20 cellular contexts compared by ENCODE assay signal in genomic region chr2:18238231-18238630, GRCh38.
DNase-seq lines count a peak whose midpoint lies in the region; ATAC-seq and TF ChIP-seq lines count a peak whose summit lies in the region.
"Had no signal": no experiment of that assay in that cellular context is flagged by ENCODE, and none has a peak within 500 bp of the region (broad histone marks: within the 10 kb centered on the region; RNA-seq: fewer than 3 reads in every experiment).

No MANE protein-coding gene starts in this region.

- no peak overlapping the region for H3K56ac ChIP-seq in H9 (ENCODE audit: insufficient read length, low read depth, low read length)

- no peak overlapping the region for H2BK12ac ChIP-seq in H9 (ENCODE audit: insufficient read length, low read depth, low read length)

- H2AK5ac ChIP-seq in H9 (ENCODE audit: insufficient read length, low read length) = no peak overlapping the region

- no peaks in the 10 kb centered on the region for H3K79me1 ChIP-seq in H9 (ENCODE audit: insufficient read depth, low read depth, low read length, poor library complexity, severe bottlenecking)

- no peak overlapping the region for H3K4me3 Mint-ChIP-seq in H9
- H3K4me3 Mint-ChIP-seq: CD4-positive, alpha-beta T cell; GM23338; HFFc6 had no signal

- peaks cover 0 to 3% of the 10 kb centered on the region in 2 experiments; a peak in 1 of 4 replicates for H3K4me1 Mint-ChIP-seq in H9
- H3K4me1 Mint-ChIP-seq: GM23338 had no signal

- no peak overlapping the region for H2BK20ac ChIP-seq in H9 (ENCODE audit: low read depth, low read length, poor library complexity, severe bottlenecking)

- no peaks in the 10 kb centered on the region for H3K9me3 Mint-ChIP-seq in H9
- H3K9me3 Mint-ChIP-seq: CD4-positive, alpha-beta T cell; GM23338; HFFc6 had no signal

- H3K27me3 ChIP-seq in H9 (ENCODE audit: insufficient read depth, low read length) = no peaks in the 10 kb centered on the region

- no peak overlapping the region for H3K27ac Mint-ChIP-seq in H9
- H3K27ac Mint-ChIP-seq: CD4-positive, alpha-beta T cell; GM23338; HFFc6 had no signal

- no peak overlapping the region for H3K23ac ChIP-seq in H9 (ENCODE audit: insufficient read length, low read depth, low read length)

- H3K23me2 ChIP-seq in H9 (ENCODE audit: insufficient read length, low read depth, low read length, poor library complexity, severe bottlenecking) = no peaks in the 10 kb centered on the region

- no peaks in the 10 kb centered on the region for H3K4me1 ChIP-seq in H9 (ENCODE audit: insufficient read depth, low read length)

- no peak overlapping the region for H2BK5ac ChIP-seq in H9 (ENCODE audit: insufficient read length, low read length)

- no peak overlapping the region for H3K9ac ChIP-seq in H9 (ENCODE audit: extremely low read depth, insufficient read length, low read length)

- H3K36me3 Mint-ChIP-seq in H9 (ENCODE audit: insufficient read depth in 1 of 3, low read depth in 3 of 3) = no peaks in the 10 kb centered on the region

- no peak overlapping the region for H3K4me2 ChIP-seq in H9 (ENCODE audit: insufficient read depth, insufficient read length, low read length)
- H3K4me2 ChIP-seq: GM23338 had no signal

- no peak overlapping the region for H3K4ac ChIP-seq in H9 (ENCODE audit: low read depth, low read length)

- WGBS in H9 (ENCODE audit: extremely low coverage, insufficient read length, low lambda C conversion rate) = no CpG with 5 or more reads among the region's 5 CpGs

- H3K9me3 ChIP-seq in H9 (ENCODE audit: control insufficient read depth, low read depth, low read length) = no peaks in the 10 kb centered on the region
- H3K9me3 ChIP-seq: Caco-2 had no signal

- H2AFZ ChIP-seq in H9 (ENCODE audit: low read length) = peak overlapping the region; percentile 22
- H2AFZ ChIP-seq: GM23338 had no signal

- H3K18ac ChIP-seq in H9 (ENCODE audit: insufficient read length, low read depth, low read length) = no peak overlapping the region

- H3K27ac ChIP-seq in H9 (ENCODE audit: insufficient read length, low read depth, low read length) = no peak overlapping the region
- H3K27ac ChIP-seq in coronary artery = no peak overlapping the region
- H3K27ac ChIP-seq: C4-2B had no signal

- TF ChIP-seq CTCF in H9 (conservative IDR thresholded peaks at IDR 0.05) (no peak), coronary artery (IDR thresholded peaks at IDR 0.05) (no peak)

- no peak for ATAC-seq in GM21381 (IDR thresholded peaks at IDR 0.05; ENCODE audit: unreplicated experiment)
- ATAC-seq: GM23338, HCT116, K562 had no signal

- no peak overlapping the region for H4K91ac ChIP-seq in H9 (ENCODE audit: insufficient read length, low read depth, low read length)

- H3K27me3 Mint-ChIP-seq in H9 (ENCODE audit: low read depth) = no peaks in the 10 kb centered on the region
- H3K27me3 Mint-ChIP-seq: CD4-positive, alpha-beta T cell had no signal

- H3K14ac ChIP-seq in H9 (ENCODE audit: insufficient read depth, low read length) = no peak overlapping the region

- H3T11ph ChIP-seq in H9 (ENCODE audit: low read length) = no peak overlapping the region

- no peak overlapping the region for H2BK120ac ChIP-seq in H9 (ENCODE audit: low read depth, low read length, poor library complexity, severe bottlenecking)

- H3K4me3 ChIP-seq in coronary artery = no peak overlapping the region
- H3K4me3 ChIP-seq: GM23338, K562 had no signal

- H4K20me1 ChIP-seq in H9 (ENCODE audit: control insufficient read depth, insufficient read depth, insufficient read length) = no peaks in the 10 kb centered on the region

- H3K79me2 ChIP-seq in H9 (ENCODE audit: insufficient read depth, low read length) = no peaks in the 10 kb centered on the region

- no peak overlapping the region for H4K8ac ChIP-seq in H9 (replicated peaks; ENCODE audit: insufficient read length, low read depth, low read length)

- H4K5ac ChIP-seq in H9 (ENCODE audit: insufficient read length, low read depth, low read length) = no peak overlapping the region

- no peak overlapping the region for H2BK15ac ChIP-seq in H9 (ENCODE audit: low read depth, low read length)

- DNase-seq in H9 = no peak
- peak; percentile 7 for DNase-seq in dermis blood vessel endothelial cell
- DNase-seq in myocyte (ENCODE audit: low read depth) = peak; percentile 33
- DNase-seq in pulmonary artery endothelial cell (ENCODE audit: low read depth, low spot score) = peak; percentile 11
- DNase-seq in putamen (ENCODE audit: low spot score) = no peak
- DNase-seq in mucosa of gallbladder (ENCODE audit: low spot score) = no peak
- no peak for DNase-seq in coronary artery (ENCODE audit: low spot score)
- DNase-seq: ACHN; AML-193; Caco-2; CD4-positive, alpha-beta T cell; DMS79 treated with DMSO at 0.1 percent for 48 hours; GF-D8; HFFc6; IMR-90 had no signal

Comparison
In these comparisons a context has a peak if more than half of its experiments do, and no peak if none do; other contexts are left out.
1. DNase-seq: peak in dermis blood vessel endothelial cell (single experiment), myocyte (single experiment) and pulmonary artery endothelial cell (single experiment); none in H9 (single experiment), putamen (single experiment), mucosa of gallbladder (single experiment) and coronary artery (single experiment).